Comparison of ENCODE assay signal across 8 cellular contexts in genomic region chr19:36420961-36421748, GRCh38. TPM values are rescaled to one million over a fixed set of nuclear protein-coding genes. Genes with fewer than 3 reads are reported as not detected.
DNase-seq lines count a peak whose midpoint lies in the region; ATAC-seq and TF ChIP-seq lines count a peak whose summit lies in the region.

No MANE protein-coding gene starts in this region.

- H3K36me3 Mint-ChIP-seq in activated CD8-positive, alpha-beta T cell treated with anti-CD3 and anti-CD28 coated beads, Interleukin-2, amount 10 ng/mL, durations not matched to agents 7 days and 5 days (ENCODE audit: low read depth), result peaks cover 26% of the 10 kb centered on the region

- DNase-seq in EH (ENCODE audit: low read depth) (peak; percentile 31), cardiac muscle cell (ENCODE audit: low read depth in 1 of 2, low spot score in 1 of 2) (peak; percentile 40 to 75), psoas muscle (peak in 1 of 2 donors; percentile 18), AML-193 (lab: John Stamatoyannopoulos, UW) (no peak), cortex of kidney (lab: John Stamatoyannopoulos, UW) (no peak), RPMI8226 (no peak)
- no peak for DNase-seq in activated CD8-positive, alpha-beta T cell treated with anti-CD3 and anti-CD28 coated beads, Interleukin-2, amount 10 ng/mL, durations not matched to agents 7 days and 5 days

- no peak overlapping the region for H3K27ac ChIP-seq in cardiac muscle cell
- H3K27ac ChIP-seq in psoas muscle, result no peak overlapping the region

- H3K9me3 Mint-ChIP-seq in activated CD8-positive, alpha-beta T cell treated with anti-CD3 and anti-CD28 coated beads, Interleukin-2, amount 10 ng/mL, durations not matched to agents 7 days and 5 days (ENCODE audit: insufficient read depth), result peaks cover 33% of the 10 kb centered on the region

- peaks cover 22% of the 10 kb centered on the region for H3K4me1 Mint-ChIP-seq in activated CD8-positive, alpha-beta T cell treated with anti-CD3 and anti-CD28 coated beads, Interleukin-2, amount 10 ng/mL, durations not matched to agents 7 days and 5 days (ENCODE audit: low read depth)

- 6 to 7% (median 7%) methylated on average over 60 to 61 of the region's 61 CpGs for WGBS in psoas muscle, 3 donors

- H3K27me3 ChIP-seq in cardiac muscle cell (peaks cover 34% of the 10 kb centered on the region), psoas muscle (ENCODE audit: insufficient read depth in 3 of 3, low read length in 2 of 3) (peaks cover 0 to 21% (median 7%) of the 10 kb centered on the region in 3 donors)

- intact Hi-C loops in psoas muscle (cut with DNase I), result no loop called here

- H3K36me3 ChIP-seq in cardiac muscle cell (no peaks in the 10 kb centered on the region), psoas muscle (ENCODE audit: insufficient read depth in 1 of 2, low read depth in 1 of 2) (no peaks in the 10 kb centered on the region)

- H3K27ac Mint-ChIP-seq in activated CD8-positive, alpha-beta T cell treated with anti-CD3 and anti-CD28 coated beads, Interleukin-2, amount 10 ng/mL, durations not matched to agents 7 days and 5 days, result no peak overlapping the region

- H3K4me1 ChIP-seq in cardiac muscle cell (ENCODE audit: low read depth) (peaks cover 5% of the 10 kb centered on the region), psoas muscle (peaks cover 8% of the 10 kb centered on the region)

- H3K4me3 Mint-ChIP-seq in activated CD8-positive, alpha-beta T cell treated with anti-CD3 and anti-CD28 coated beads, Interleukin-2, amount 10 ng/mL, durations not matched to agents 7 days and 5 days, result peak overlapping the region; percentile 13

- CTCF ChIA-PET in activated CD8-positive, alpha-beta T cell treated with anti-CD3 and anti-CD28 coated beads, Interleukin-2, amount 10 ng/mL, durations not matched to agents 7 days and 5 days (lab: Charles Lee), result no interaction called here

- H3K4me3 ChIP-seq in cardiac muscle cell, result peak overlapping the region; percentile 37
- H3K4me3 ChIP-seq in psoas muscle, result peak overlapping the region; percentile 60

- H3K9me3 ChIP-seq in cardiac muscle cell (ENCODE audit: low read depth) (no peaks in the 10 kb centered on the region), psoas muscle (peaks cover 8% of the 10 kb centered on the region)

- TF ChIP-seq CTCF in cardiac muscle cell (IDR thresholded peaks at IDR 0.05; ENCODE audit: low read depth, low read length) (peak; percentile 3), psoas muscle (IDR thresholded peaks at IDR 0.05) (no peak)

- POLR2A ChIA-PET in activated CD8-positive, alpha-beta T cell treated with anti-CD3 and anti-CD28 coated beads, Interleukin-2, amount 10 ng/mL, durations not matched to agents 7 days and 5 days (lab: Charles Lee), result no interaction called here

- peaks cover 10% of the 10 kb centered on the region for H3K27me3 Mint-ChIP-seq in activated CD8-positive, alpha-beta T cell treated with anti-CD3 and anti-CD28 coated beads, Interleukin-2, amount 10 ng/mL, durations not matched to agents 7 days and 5 days (ENCODE audit: low read depth)

- no peak for ATAC-seq in activated CD8-positive, alpha-beta T cell treated with anti-CD3 and anti-CD28 coated beads, Interleukin-2, amount 10 ng/mL, durations not matched to agents 7 days and 5 days
- ATAC-seq in psoas muscle, result no peak
- no peak for ATAC-seq in HG02571 (IDR thresholded peaks at IDR 0.05; ENCODE audit: unreplicated experiment)

RNA-seq across cellular contexts. Expression of gene ZFP82, which starts 2.7 kb away (rescaled TPM):
- 1 to 10 TPM; 5.2 to 5.4 TPM for total RNA-seq in activated CD8-positive, alpha-beta T cell treated with anti-CD3 and anti-CD28 coated beads, Interleukin-2, amount 10 ng/mL, durations not matched to agents 7 days and 5 days
- total RNA-seq in cardiac muscle cell (9.0 and 10.2 TPM in 2 replicates), psoas muscle (1 to 10 TPM in 3 of 4 donors, under 1 TPM in 1; 0.55 to 2.1 (median 1.4) TPM)
- polyA plus RNA-seq in cardiac muscle cell (18.4 and 19.4 TPM in 2 replicates), psoas muscle (1 to 10 TPM in 2 of 3 donors, under 1 TPM in 1; 1.00 to 1.2 (median 1.1) TPM)

RNA-seq across cellular contexts. Expression of gene ZFP14, which starts 42.2 kb away (rescaled TPM):
- total RNA-seq in activated CD8-positive, alpha-beta T cell treated with anti-CD3 and anti-CD28 coated beads, Interleukin-2, amount 10 ng/mL, durations not matched to agents 7 days and 5 days, result 1 to 10 TPM; 4.1 to 5.4 TPM
- 4.5 and 7.7 TPM in 2 replicates for total RNA-seq in cardiac muscle cell
- 3.5 and 7.7 TPM in 2 replicates for polyA plus RNA-seq in cardiac muscle cell
- total RNA-seq in psoas muscle, result 1 to 10 TPM in 1 of 4 donors, under 1 TPM in 3; 0.69 to 3.5 (median 0.91) TPM
- polyA plus RNA-seq in psoas muscle, result 1 to 10 TPM in 1 of 3 donors, under 1 TPM in 2; 0.24 to 2.5 (median 0.55) TPM

Comparison
In these comparisons a context has a peak if more than half of its experiments do, and no peak if none do; other contexts are left out.
1. DNase-seq: peak in EH (single experiment) and cardiac muscle cell (2 of 2); none in activated CD8-positive, alpha-beta T cell treated with anti-CD3 and anti-CD28 coated beads, Interleukin-2, amount 10 ng/mL, durations not matched to agents 7 days and 5 days (single experiment), AML-193 (0 of 2), cortex of kidney (single experiment) and RPMI8226 (single experiment).